In genomic region chr1:92877792-92878191, GRCh38 we compare ENCODE assay signal across 10 cellular contexts. TPM values are rescaled to one million over a fixed set of nuclear protein-coding genes. Genes with fewer than 3 reads are reported as not detected.
DNase-seq lines count a peak whose midpoint lies in the region; ATAC-seq, FAIRE-seq and TF ChIP-seq lines count a peak whose summit lies in the region.
"Had no signal": no experiment of that assay in that cellular context is flagged by ENCODE, and none has a peak within 500 bp of the region (broad histone marks: within the 10 kb centered on the region; RNA-seq: fewer than 3 reads in every experiment).

No MANE protein-coding gene starts in this region.

- H3K27ac ChIP-seq in K562 (ENCODE audit: extremely low read depth, low read depth, low read length) = no peak overlapping the region
- H3K27ac ChIP-seq: hepatocyte, thoracic aorta had no signal

- H3K36me3 ChIP-seq in K562 (ENCODE audit: control insufficient read depth, insufficient read depth, low read length) = no peaks in the 10 kb centered on the region
- H3K36me3 ChIP-seq: thoracic aorta had no signal

- WGBS in K562 (ENCODE audit: insufficient coverage, low coverage, missing lambda C conversion rate) = 10% methylated on average over 4 of the region's 4 CpGs

- no peak for TF ChIP-seq RAD21 in K562 (CRISPR knock-in tag; conservative IDR thresholded peaks at IDR 0.05 in 1 of 2, IDR thresholded peaks at IDR 0.05 in 1 of 2)

- H2AFZ ChIP-seq in K562 (ENCODE audit: low read depth, low read length) = no peak overlapping the region
- H2AFZ ChIP-seq: hepatocyte had no signal

- H4K20me1 ChIP-seq in K562 (replicated peaks; ENCODE audit: control insufficient read depth, insufficient read depth, low read length) = no peaks in the 10 kb centered on the region

- no peak overlapping the region for H3K4me2 ChIP-seq in K562 (ENCODE audit: insufficient read depth, low read length)
- H3K4me2 ChIP-seq: hepatocyte had no signal

- CTCF ChIA-PET in K562 (lab: Yijun Ruan, JAX; ENCODE audit: low intra/inter-chr PET ratio) = no interaction called here

- no peaks in the 10 kb centered on the region for H3K9me1 ChIP-seq in K562 (ENCODE audit: control insufficient read depth, insufficient read depth, low read length)

- H3K79me2 ChIP-seq in K562 (ENCODE audit: control insufficient read depth, insufficient read depth, low read length) = no peaks in the 10 kb centered on the region
- H3K79me2 ChIP-seq: hepatocyte had no signal

- TF ChIP-seq CTCF in K562 (IDR thresholded peaks at IDR 0.05 in 2 of 3, conservative IDR thresholded peaks at IDR 0.05 in 1 of 3; ENCODE audit: insufficient read depth in 2 of 3, low read depth in 1 of 3, low read length in 3 of 3) = no peak

- peak in 1 of 2 donors; percentile 41 for ATAC-seq in activated T-cell treated with anti-CD3 and anti-CD28 coated beads, Interleukin-2, amount 50 U/mL, for 4 hours
- ATAC-seq in K562 = no peak
- ATAC-seq in stimulated activated naive CD8-positive, alpha-beta T cell treated with anti-CD3 and anti-CD28 coated beads, Interleukin-15, amount 100 ng/mL, for 72 hours = peak; percentile 56
- no peak for ATAC-seq in GM18909 (IDR thresholded peaks at IDR 0.05; ENCODE audit: poor library complexity, unreplicated experiment)

- peaks cover 8% of the 10 kb centered on the region for H3K36me3 Mint-ChIP-seq in activated T-cell treated with anti-CD3 and anti-CD28 coated beads, Interleukin-2, amount 50 U/mL, for 4 hours (ENCODE audit: insufficient read depth)

- no peaks in the 10 kb centered on the region for H3K27me3 ChIP-seq in K562 (ENCODE audit: control insufficient read depth in 2 of 2, insufficient read depth in 2 of 2, low read length in 2 of 2)
- H3K27me3 ChIP-seq: hepatocyte had no signal

- 0 out of 2 replicates have a peak, but pooled peaks have one; percentile 7 for TF ChIP-seq EP300 in K562 (IDR thresholded peaks at IDR 0.05; ENCODE audit: low read length)

- intact Hi-C loops in K562 (cut with micrococcal nuclease) = no loop called here

- TF ChIP-seq POLR2A in K562 (conservative IDR thresholded peaks at IDR 0.05) = no peak

- peak overlapping the region; percentile 41 for H3K4me3 Mint-ChIP-seq in activated T-cell treated with anti-CD3 and anti-CD28 coated beads, Interleukin-2, amount 50 U/mL, for 4 hours
- H3K4me3 Mint-ChIP-seq in stimulated activated naive CD8-positive, alpha-beta T cell treated with anti-CD3 and anti-CD28 coated beads, Interleukin-15, amount 100 ng/mL, for 72 hours = peak overlapping the region; percentile 36 to 62

- peaks cover 31% of the 10 kb centered on the region for H3K4me1 Mint-ChIP-seq in activated T-cell treated with anti-CD3 and anti-CD28 coated beads, Interleukin-2, amount 50 U/mL, for 4 hours (ENCODE audit: low read depth)
- H3K4me1 Mint-ChIP-seq in stimulated activated naive CD8-positive, alpha-beta T cell treated with anti-CD3 and anti-CD28 coated beads, Interleukin-15, amount 100 ng/mL, for 72 hours = peaks cover 19% of the 10 kb centered on the region

- peaks cover 0 to 4% of the 10 kb centered on the region in 2 experiments; a peak in 1 of 5 replicates for H3K4me1 ChIP-seq in K562 (replicated peaks in 1 of 2; ENCODE audit: control insufficient read depth in 2 of 2, insufficient read depth in 2 of 2, low read length in 2 of 2)

- H3K27ac Mint-ChIP-seq in stimulated activated naive CD8-positive, alpha-beta T cell treated with anti-CD3 and anti-CD28 coated beads, Interleukin-15, amount 100 ng/mL, for 72 hours = peak overlapping the region in 1 of 2 donors; percentile 5

- no peak overlapping the region for H3K9ac ChIP-seq in K562 (ENCODE audit: insufficient read depth in 1 of 2, low read depth in 2 of 2, low read length in 2 of 2)

- DNase-seq in activated T-cell treated with anti-CD3 and anti-CD28 coated beads, Interleukin-2, amount 50 U/mL, for 4 hours = no peak
- DNase-seq in activated T-cell treated with anti-CD3 and anti-CD28 coated beads, Interleukin-2, amount 50 U/mL, for 1 hour = no peak
- DNase-seq in NCI-H146 treated with DMSO at 0.1 percent for 48 hours (lab: John Stamatoyannopoulos, UW; ENCODE audit: unreplicated experiment) = peak; percentile 39
- DNase-seq in K562 (ENCODE audit: extremely low read depth in 1 of 4, low spot score in 3 of 4) = peak in 1 of 4 experiments; percentile 39
- no peak for DNase-seq in stimulated activated naive CD8-positive, alpha-beta T cell treated with anti-CD3 and anti-CD28 coated beads, Interleukin-15, amount 100 ng/mL, for 72 hours
- no peak for DNase-seq in middle frontal gyrus (ENCODE audit: extremely low spot score, low spot score)
- no peak for DNase-seq in H4 (ENCODE audit: low spot score)

- H3K27me3 Mint-ChIP-seq in activated T-cell treated with anti-CD3 and anti-CD28 coated beads, Interleukin-2, amount 50 U/mL, for 4 hours (ENCODE audit: low read depth) = no peaks in the 10 kb centered on the region
- H3K27me3 Mint-ChIP-seq in stimulated activated naive CD8-positive, alpha-beta T cell treated with anti-CD3 and anti-CD28 coated beads, Interleukin-15, amount 100 ng/mL, for 72 hours = no peaks in the 10 kb centered on the region

- BruUV-seq in K562 (replicated peaks; lab: Mats Ljungman, UMichigan) = no TSS peak

- no peak overlapping the region for H3K4me3 ChIP-seq in K562
- H3K4me3 ChIP-seq: hepatocyte, thoracic aorta had no signal

- peak; percentile 54 for FAIRE-seq in K562 (lab: Jason Lieb, UNC)

- POLR2A ChIA-PET in K562 (lab: Yijun Ruan, JAX) = interaction anchor here (2.3 kb wide), 1 partner anchor 11 kb away, joined by 7 read pairs; no protein-coding TSS in a partner anchor

- H3K9me3 ChIP-seq in K562 (replicated peaks; ENCODE audit: control insufficient read depth, insufficient read depth, low read depth, low read length) = no peaks in the 10 kb centered on the region
- H3K9me3 ChIP-seq: thoracic aorta had no signal

- in situ Hi-C loops in K562 (cut with MboI) = no loop called here

- H3K9me3 Mint-ChIP-seq in activated T-cell treated with anti-CD3 and anti-CD28 coated beads, Interleukin-2, amount 50 U/mL, for 4 hours = no peaks in the 10 kb centered on the region
- no peaks in the 10 kb centered on the region for H3K9me3 Mint-ChIP-seq in stimulated activated naive CD8-positive, alpha-beta T cell treated with anti-CD3 and anti-CD28 coated beads, Interleukin-15, amount 100 ng/mL, for 72 hours

TF ChIP-seq in K562, 482 proteins besides CTCF, POLR2A, EP300 and RAD21 (continues in another document):
- no peak for TF ChIP-seq HNRNPH1 (optimal IDR thresholded peaks at IDR 0.05; ENCODE audit: low read depth, low read length)
- TF ChIP-seq NCOA4 (IDR thresholded peaks at IDR 0.05; ENCODE audit: partially characterized antibody) = no peak
- no peak for TF ChIP-seq POLR2AphosphoS5 (IDR thresholded peaks at IDR 0.05; ENCODE audit: control insufficient read depth, insufficient read depth, low read depth, low read length)

RNA-seq across cellular contexts. Expression of gene RPL5, which starts 46.0 kb away (rescaled TPM):
- total RNA-seq in activated T-cell treated with anti-CD3 and anti-CD28 coated beads, Interleukin-2, amount 50 U/mL, for 4 hours = 1,000 to 10,000 TPM; 1,884 to 1,929 (median 1,900) TPM
- total RNA-seq in K562 (2011; cell fraction: chromatin; rRNA removed; ENCODE audit: low replicate concordance) = 274 and 687 TPM in 2 replicates
- 312 and 315 TPM in 2 replicates for total RNA-seq in K562 (2011; cell fraction: nucleolus; rRNA removed)
- total RNA-seq in K562 (2011; cell fraction: nucleoplasm; rRNA removed) = 523 and 836 TPM in 2 replicates
- total RNA-seq in K562 (2014; rRNA removed) = 2,174 and 2,757 TPM in 2 replicates
- 2,454 and 2,710 TPM in 2 replicates for total RNA-seq in K562 (2014; rRNA removed; fragmentation: Illumina TruSeq; extraction: Trizol)
- total RNA-seq in K562 (2015; rRNA removed; fragmentation: Illumina TruSeq; extraction: Trizol) = 2,022 and 2,169 TPM in 2 replicates
- total RNA-seq in K562 (2021) = 1,467 and 1,545 TPM in 2 replicates
- polyA plus RNA-seq in K562 (2011; rRNA removed) = 3,458 and 3,699 TPM in 2 replicates
- polyA plus RNA-seq in K562 (2011; cell fraction: cytosol; rRNA removed) = 1,347 and 2,415 TPM in 2 replicates
- polyA plus RNA-seq in K562 (2011; cell fraction: nucleus; rRNA removed) = 535 and 1,090 TPM in 2 replicates
- 2,779 and 3,498 TPM in 2 replicates for polyA plus RNA-seq in K562 (2012)
- 1,939 and 2,002 TPM in 2 replicates for polyA plus RNA-seq in K562 (2014; fragmentation: Illumina TruSeq; extraction: Trizol)
- polyA plus RNA-seq in K562 (2014; fragmentation: Nextera tagmentation; extraction: Ambion mirVana) = 1,000 to 10,000 TPM; 4,024 to 4,252 TPM
- polyA plus RNA-seq in K562 (2014; rRNA removed) = 2,353 and 2,737 TPM in 2 replicates
- polyA minus RNA-seq in K562 (2011; rRNA and poly(A)+ RNA removed) = 2,372 and 2,380 TPM in 2 replicates
- 721 and 764 TPM in 2 replicates for polyA minus RNA-seq in K562 (2011; cell fraction: cytosol; rRNA and poly(A)+ RNA removed)
- polyA minus RNA-seq in K562 (2011; cell fraction: nucleus; rRNA and poly(A)+ RNA removed) = 194 and 399 TPM in 2 replicates
- 1,286 and 1,398 TPM in 2 replicates for total RNA-seq in H4 (2014; rRNA removed; shearing (Covaris generic))
